In genomic region chr20:10658051-10658823, GRCh38 we compare ENCODE assay signal across 18 cellular contexts. TPM values are rescaled to one million over a fixed set of nuclear protein-coding genes. Genes with fewer than 3 reads are reported as not detected.
DNase-seq lines count a peak whose midpoint lies in the region; ATAC-seq and TF ChIP-seq lines count a peak whose summit lies in the region.
"Had no signal": no experiment of that assay in that cellular context is flagged by ENCODE, and none has a peak within 500 bp of the region (broad histone marks: within the 10 kb centered on the region; RNA-seq: fewer than 3 reads in every experiment).

No MANE protein-coding gene starts in this region.

- peaks cover 42% of the 10 kb centered on the region for H3K36me3 Mint-ChIP-seq in HFFc6 (ENCODE audit: low read depth)

- ATAC-seq in body of pancreas: peak; percentile 48
- no peak for ATAC-seq in GM19035 (IDR thresholded peaks at IDR 0.05; ENCODE audit: unreplicated experiment)
- no peak for ATAC-seq in HG03196 (IDR thresholded peaks at IDR 0.05; ENCODE audit: unreplicated experiment)
- ATAC-seq in PC-3: no peak
- ATAC-seq: lower lobe of right lung had no signal

- H3K4me2 ChIP-seq in smooth muscle cell: no peak overlapping the region
- no peak overlapping the region for H3K4me2 ChIP-seq in PC-3 (ENCODE audit: low read length)

- H3K4me3 ChIP-seq in body of pancreas (no peak overlapping the region), smooth muscle cell (no peak overlapping the region), PC-3 (ENCODE audit: low read length) (no peak overlapping the region)
- H3K4me3 ChIP-seq: colonic mucosa, lower lobe of right lung, SK-N-MC had no signal

- BruUV-seq in PC-3 (replicated peaks; lab: Mats Ljungman, UMichigan): no TSS peak

- POLR2A ChIA-PET in PC-3 (lab: Charles Lee; ENCODE audit: unreplicated experiment): interaction anchor here (0.6 kb wide), 1 partner anchor 62 kb away, joined by 31 read pairs; no protein-coding TSS in a partner anchor

- H2AFZ ChIP-seq in smooth muscle cell (ENCODE audit: low read depth) (no peak overlapping the region), PC-3 (ENCODE audit: low read length) (no peak overlapping the region)

- DNase-seq in EH (ENCODE audit: low read depth) (peak; percentile 8), body of pancreas (peak; percentile 65 to 86 (median 78)), kidney tubule cell (ENCODE audit: low spot score) (peak; percentile 79), smooth muscle cell (lab: John Stamatoyannopoulos, UW; ENCODE audit: unreplicated experiment) (no peak), HFFc6 (no peak), PC-3 (no peak)
- DNase-seq: activated CD4-positive, alpha-beta T cell treated with anti-CD3 and anti-CD28 coated beads for 4 hours; anterior cingulate cortex; colonic mucosa; KBM-7; lower lobe of right lung; NCI-H1048; NCI-H2107; NCI-H748 treated with DMSO at 0.1 percent for 48 hours; T-helper 9 cell had no signal

- peaks cover 0 to 3% of the 10 kb centered on the region in 2 donors for H3K36me3 ChIP-seq in body of pancreas (replicated peaks in 1 of 2; ENCODE audit: insufficient read depth in 1 of 2, low read depth in 2 of 2)
- no peaks in the 10 kb centered on the region for H3K36me3 ChIP-seq in smooth muscle cell (ENCODE audit: low read depth)
- peaks cover 97% of the 10 kb centered on the region for H3K36me3 ChIP-seq in PC-3 (ENCODE audit: low read depth, low read length)

- TF ChIP-seq CTCF in body of pancreas (IDR thresholded peaks at IDR 0.05): no peak
- no peak for TF ChIP-seq CTCF in smooth muscle cell (IDR thresholded peaks at IDR 0.05; ENCODE audit: borderline replicate concordance, insufficient read depth, poor library complexity, severe bottlenecking)
- TF ChIP-seq CTCF in HFFc6 (IDR thresholded peaks at IDR 0.05): no peak
- no peak for TF ChIP-seq CTCF in PC-3 (conservative IDR thresholded peaks at IDR 0.05; ENCODE audit: low read depth, low read length)

- CTCF ChIA-PET in PC-3 (lab: Charles Lee): no interaction called here

- no peak overlapping the region for H3K27ac Mint-ChIP-seq in HFFc6

- no peak for TF ChIP-seq POLR2A in body of pancreas (IDR thresholded peaks at IDR 0.05)

- peaks cover 30% of the 10 kb centered on the region for H3K4me1 Mint-ChIP-seq in HFFc6 (ENCODE audit: low read depth)

- no peak overlapping the region for H3K9ac ChIP-seq in smooth muscle cell (ENCODE audit: low read depth)
- no peak overlapping the region for H3K9ac ChIP-seq in PC-3 (ENCODE audit: low read length)

- H3K9me3 ChIP-seq in body of pancreas (no peaks in the 10 kb centered on the region), smooth muscle cell (replicated peaks; ENCODE audit: low read depth) (no peaks in the 10 kb centered on the region), PC-3 (ENCODE audit: low read length) (no peaks in the 10 kb centered on the region)
- H3K9me3 ChIP-seq: colonic mucosa, lower lobe of right lung had no signal

- 62 to 71% methylated on average over 11 to 13 of the region's 13 CpGs for WGBS in body of pancreas, 2 donors
- 92% methylated on average over 13 of the region's 13 CpGs for WGBS in smooth muscle cell (ENCODE audit: low lambda C conversion rate)

- peaks cover 74% of the 10 kb centered on the region for H4K20me1 ChIP-seq in smooth muscle cell (ENCODE audit: low read depth)
- peaks cover 80% of the 10 kb centered on the region for H4K20me1 ChIP-seq in PC-3 (ENCODE audit: low read length)

- no peaks in the 10 kb centered on the region for H3K27me3 ChIP-seq in body of pancreas
- no peaks in the 10 kb centered on the region for H3K27me3 ChIP-seq in smooth muscle cell (ENCODE audit: low read depth)
- H3K27me3 ChIP-seq in PC-3 (ENCODE audit: low read length): no peaks in the 10 kb centered on the region
- H3K27me3 ChIP-seq: colonic mucosa had no signal

- intact Hi-C loops in body of pancreas (cut with DNase I) (no loop called here), PC-3 (cut with micrococcal nuclease) (no loop called here)

- H3F3A ChIP-seq in smooth muscle cell (ENCODE audit: low read depth) (peaks cover 22% of the 10 kb centered on the region), PC-3 (ENCODE audit: low read length, unreplicated experiment) (peaks cover 5% of the 10 kb centered on the region)

- H3K79me2 ChIP-seq in smooth muscle cell (ENCODE audit: low read depth) (peaks cover 47% of the 10 kb centered on the region), PC-3 (ENCODE audit: low read length) (peaks cover 98% of the 10 kb centered on the region)

- no peak overlapping the region for H3K4me3 Mint-ChIP-seq in HFFc6

- H3K27ac ChIP-seq in body of pancreas: peak overlapping the region; percentile 21 to 73 (median 51)
- H3K27ac ChIP-seq in smooth muscle cell (ENCODE audit: low read depth): peak overlapping the region; percentile 57
- no peak overlapping the region for H3K27ac ChIP-seq in PC-3 (ENCODE audit: low read length)
- H3K27ac ChIP-seq: colonic mucosa, lower lobe of right lung, SK-N-MC had no signal

- H3K4me1 ChIP-seq in body of pancreas: peaks cover 95% of the 10 kb centered on the region
- peaks cover 52% of the 10 kb centered on the region for H3K4me1 ChIP-seq in smooth muscle cell (ENCODE audit: low read depth)
- H3K4me1 ChIP-seq in PC-3 (ENCODE audit: insufficient read depth, low read length): peaks cover 17% of the 10 kb centered on the region

- no peaks in the 10 kb centered on the region for H3K9me3 Mint-ChIP-seq in HFFc6

- H3K27me3 Mint-ChIP-seq in HFFc6 (ENCODE audit: insufficient read depth): no peaks in the 10 kb centered on the region; the same call in none of the 2 replicates

- H3K9me2 ChIP-seq in PC-3 (replicated peaks; ENCODE audit: low read length): no peaks in the 10 kb centered on the region

RNA-seq across cellular contexts. Expression of gene JAG1, which starts 15.6 kb away (rescaled TPM):
- total RNA-seq in body of pancreas (10 to 100 TPM; 41.2 to 55.7 TPM), smooth muscle cell (126 and 135 TPM in 2 replicates), PC-3 (2014; rRNA removed) (176 and 184 TPM in 2 replicates)
- 45.0 and 73.6 TPM in 2 replicates for polyA plus RNA-seq in smooth muscle cell
- total RNA-seq in HFFc6 (2021; fragmentation: NEBNext Ultra II Directional; extraction: Animal tissue kit (Norgen Biotek cat#: 25700)): 1 to 10 TPM; 3.0 to 9.3 (median 8.2) TPM

Comparison
In these comparisons a context has a peak if more than half of its experiments do, and no peak if none do; other contexts are left out.
1. DNase-seq: peak in EH (single experiment), body of pancreas (4 of 4) and kidney tubule cell (single experiment); none in smooth muscle cell (single experiment), HFFc6 (single experiment) and PC-3 (single experiment).
2. RNA of gene JAG1, which starts 15.6 kb away (total RNA-seq): 176 to 184 TPM in PC-3, 126 to 135 TPM in smooth muscle cell and 41.2 to 55.7 TPM in body of pancreas; 3.0 to 9.3 TPM in HFFc6; every median in the first group is over 4 times any median in the second.